2 cellular contexts compared by ENCODE assay signal in the genomic region with DNA sequence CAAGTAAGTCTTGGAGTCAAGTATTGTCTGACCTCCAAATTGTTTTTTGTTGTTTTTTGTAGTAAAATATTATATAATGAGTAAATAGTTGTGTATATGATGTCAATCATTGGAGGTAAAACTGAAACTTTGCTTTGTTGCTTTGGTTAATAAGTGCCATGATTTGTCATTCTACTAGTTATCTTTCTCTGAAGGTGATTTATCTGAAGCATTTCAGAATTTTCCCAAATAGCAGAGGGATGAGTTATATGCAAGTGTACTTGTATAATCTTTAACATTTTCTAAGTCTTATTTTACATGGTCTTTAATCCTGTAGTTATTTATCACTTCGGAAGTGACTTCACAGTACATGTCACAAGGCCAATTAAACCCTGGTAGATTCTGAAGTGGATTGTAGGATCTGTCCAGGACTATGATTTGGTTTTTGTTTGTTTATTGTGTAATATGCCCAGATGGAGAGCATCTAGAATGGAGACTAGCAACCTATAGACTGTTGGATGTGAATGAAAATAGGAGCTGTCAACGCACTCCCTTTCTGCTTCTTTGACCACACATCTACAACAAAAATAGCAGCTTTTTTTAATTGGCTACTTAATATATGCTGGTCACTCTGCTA.
TF ChIP-seq lines count a peak whose summit lies in the region.

No MANE protein-coding gene starts in this region.

TF ChIP-seq in IMR-90, 13 proteins besides CTCF, POLR2A, EP300 and RAD21 (continued from another document):
- no peak for TF ChIP-seq ELK1 (IDR thresholded peaks at IDR 0.05; ENCODE audit: borderline replicate concordance, low read depth, low read length)
- TF ChIP-seq MAZ (IDR thresholded peaks at IDR 0.05; ENCODE audit: borderline replicate concordance, low read depth, low read length): no peak
- no peak for TF ChIP-seq RFX5 (IDR thresholded peaks at IDR 0.05; ENCODE audit: low read depth, low read length)
- TF ChIP-seq MXI1 (IDR thresholded peaks at IDR 0.05; ENCODE audit: borderline replicate concordance, low read depth, low read length): no peak
- no peak for TF ChIP-seq SMC3 (IDR thresholded peaks at IDR 0.05; ENCODE audit: low read depth, low read length)

TF ChIP-seq in GM23338, 12 proteins besides CTCF, POLR2A, EP300 and RAD21 (continued from another document):
- no peak for TF ChIP-seq ZNF462 (CRISPR knock-in tag; IDR thresholded peaks at IDR 0.05)
